ENCODE assay signal across 19 cellular contexts in genomic region chr5:52134013-52134650, GRCh38.
DNase-seq lines count a peak whose midpoint lies in the region; TF ChIP-seq lines count a peak whose summit lies in the region.
"Had no signal": no experiment of that assay in that cellular context is flagged by ENCODE, and none has a peak within 500 bp of the region (broad histone marks: within the 10 kb centered on the region; RNA-seq: fewer than 3 reads in every experiment).

No MANE protein-coding gene starts in this region.

- no peak for TF ChIP-seq CTCF in dorsolateral prefrontal cortex (IDR thresholded peaks at IDR 0.05 in 54 of 56, conservative IDR thresholded peaks at IDR 0.05 in 2 of 56; ENCODE audit: low read depth in 1 of 56, partially characterized antibody in 56 of 56)

- H3K27ac ChIP-seq in dorsolateral prefrontal cortex: no peak overlapping the region
- H3K27ac ChIP-seq: breast epithelium, esophagus muscularis mucosa, left ventricle myocardium inferior, sigmoid colon, uterus had no signal

- DNase-seq in NCI-H2171 treated with DMSO at 0.1 percent for 48 hours (lab: John Stamatoyannopoulos, UW) (peak; percentile 29), NCI-H2171 (lab: John Stamatoyannopoulos, UW) (no peak), NCI-H146 (lab: John Stamatoyannopoulos, UW) (peak; percentile 12), NOMO-1 treated with DMSO at 0.1 percent for 48 hours (lab: John Stamatoyannopoulos, UW; ENCODE audit: unreplicated experiment) (peak; percentile 72), putamen (ENCODE audit: low spot score) (peak; percentile 36), amniotic stem cell (lab: John Stamatoyannopoulos, UW) (no peak), midbrain (lab: John Stamatoyannopoulos, UW) (no peak), dorsolateral prefrontal cortex (no peak)
- DNase-seq: activated naive CD8-positive, alpha-beta T cell treated with anti-CD3 and anti-CD28 coated beads for 36 hours; activated T-cell treated with anti-CD3 and anti-CD28 coated beads, Interleukin-2, amount 50 U/mL, for 72 hours; DMS53; left ventricle myocardium inferior; NCI-H446; sigmoid colon; stimulated activated CD4-positive, alpha-beta T cell treated with anti-CD3 and anti-CD28 coated beads, Interleukin-1b, Interleukin-23, amount 100 ng/mL, for 48 hours; T-helper 2 cell; uterus had no signal

- intact Hi-C loops in dorsolateral prefrontal cortex (cut with DNase I): no loop called here

- no peak overlapping the region for H3K4me3 ChIP-seq in dorsolateral prefrontal cortex
- H3K4me3 ChIP-seq: breast epithelium, esophagus muscularis mucosa, left ventricle myocardium inferior, sigmoid colon, uterus had no signal

- peaks cover 0 to 2% (median 0%) of the 10 kb centered on the region in 45 donors for H3K27me3 ChIP-seq in dorsolateral prefrontal cortex
- H3K27me3 ChIP-seq: breast epithelium, esophagus muscularis mucosa, sigmoid colon, uterus had no signal

Comparison
In these comparisons a context has a peak if more than half of its experiments do, and no peak if none do; other contexts are left out.
1. DNase-seq: peak in NCI-H2171 treated with DMSO at 0.1 percent for 48 hours (single experiment), NCI-H146 (single experiment), NOMO-1 treated with DMSO at 0.1 percent for 48 hours (single experiment) and putamen (single experiment); none in NCI-H2171 (single experiment), amniotic stem cell (single experiment), midbrain (single experiment) and dorsolateral prefrontal cortex (0 of 10).